Comparison of ENCODE assay signal across 23 cellular contexts in the genomic region with DNA sequence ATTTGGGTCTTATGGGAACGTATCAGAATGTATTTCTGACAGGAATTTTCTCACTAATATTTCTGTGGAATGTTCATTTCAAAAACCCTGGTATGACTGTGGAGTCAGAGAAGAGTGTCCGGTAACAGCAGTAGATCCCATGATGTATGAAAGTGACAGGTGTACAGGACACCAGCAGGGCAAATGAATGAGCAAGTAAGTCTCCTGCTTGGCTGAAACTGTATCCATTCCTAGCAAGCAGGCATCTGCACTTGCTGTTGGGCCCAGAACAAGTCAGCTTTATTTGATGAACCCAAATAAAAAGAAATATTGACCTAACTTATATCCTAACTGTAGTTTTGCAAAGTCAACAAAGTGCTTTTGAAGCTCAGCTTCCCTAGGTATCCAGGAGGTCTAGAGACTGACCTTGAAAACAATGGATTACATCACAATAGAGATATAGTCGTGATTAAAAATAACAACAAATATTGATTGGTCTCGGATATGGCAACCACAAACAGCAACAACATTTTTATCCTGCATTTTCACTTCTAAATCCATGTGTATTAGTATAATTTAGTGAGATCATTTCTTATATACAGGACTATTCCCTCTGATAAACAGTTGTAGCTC. TPM values are rescaled to one million over a fixed set of nuclear protein-coding genes. Genes with fewer than 3 reads are reported as not detected.
DNase-seq lines count a peak whose midpoint lies in the region; ATAC-seq and TF ChIP-seq lines count a peak whose summit lies in the region.
"Had no signal": no experiment of that assay in that cellular context is flagged by ENCODE, and none has a peak within 500 bp of the region (broad histone marks: within the 10 kb centered on the region; RNA-seq: fewer than 3 reads in every experiment).

No MANE protein-coding gene starts in this region.

- H3K27me3 Mint-ChIP-seq in nephron (ENCODE audit: low read depth): peaks cover 4% of the 10 kb centered on the region
- H3K27me3 Mint-ChIP-seq: CD8-positive, alpha-beta memory T cell had no signal

- H3K9me3 ChIP-seq in SJCRH30 (replicated peaks) (no peaks in the 10 kb centered on the region), testis (no peaks in the 10 kb centered on the region)
- H3K9me3 ChIP-seq: HAP-1, SJSA1 had no signal

- H3K27ac Mint-ChIP-seq in nephron: peak overlapping the region; percentile 5 to 43 (median 41)
- H3K27ac Mint-ChIP-seq: CD8-positive, alpha-beta memory T cell; GM23338; IgD-negative memory B cell had no signal

- H3K4me3 ChIP-seq in SJCRH30: no peak overlapping the region
- no peak overlapping the region for H3K4me3 ChIP-seq in testis
- H3K4me3 ChIP-seq: GM23338, HAP-1, SJSA1 had no signal

- H3K27me3 ChIP-seq in SJCRH30 (no peaks in the 10 kb centered on the region), testis (no peaks in the 10 kb centered on the region)
- H3K27me3 ChIP-seq: SJSA1 had no signal

- no peak overlapping the region for H3K4me3 Mint-ChIP-seq in nephron
- H3K4me3 Mint-ChIP-seq: CD8-positive, alpha-beta memory T cell; GM23338; IgD-negative memory B cell had no signal

- peaks cover 4% of the 10 kb centered on the region for H3K9me3 Mint-ChIP-seq in nephron

- intact Hi-C loops in testis (cut with DNase I; ENCODE audit: low total_unique reads): no loop called here

- no peak for TF ChIP-seq POLR2A in testis (IDR thresholded peaks at IDR 0.05)

- H3K4me1 ChIP-seq in SJCRH30 (peaks cover 23% of the 10 kb centered on the region), testis (no peaks in the 10 kb centered on the region)
- H3K4me1 ChIP-seq: HAP-1, SJSA1 had no signal

- ATAC-seq in HG02852 (IDR thresholded peaks at IDR 0.05; ENCODE audit: unreplicated experiment): no peak
- ATAC-seq: GM23338 had no signal

- H3K36me3 Mint-ChIP-seq in nephron (ENCODE audit: low read depth): no peaks in the 10 kb centered on the region
- H3K36me3 Mint-ChIP-seq: CD8-positive, alpha-beta memory T cell; IgD-negative memory B cell had no signal

- no peaks in the 10 kb centered on the region for H3K36me3 ChIP-seq in SJCRH30
- H3K36me3 ChIP-seq in testis (ENCODE audit: low read depth, missing control alignments): no peaks in the 10 kb centered on the region
- H3K36me3 ChIP-seq: HAP-1, SJSA1 had no signal

- H3K27ac ChIP-seq in SJCRH30 (no peak overlapping the region), testis (no peak overlapping the region)
- H3K27ac ChIP-seq: C4-2B, SJSA1 had no signal

- 77 to 87% methylated on average over 4 of the region's 4 CpGs for WGBS in testis, 2 donors

- TF ChIP-seq CTCF in nephron (IDR thresholded peaks at IDR 0.05; ENCODE audit: unreplicated experiment in 3 of 3) (no peak), testis (IDR thresholded peaks at IDR 0.05) (no peak)

- DNase-seq in NCI-H2107 treated with DMSO at 0.1 percent for 48 hours (lab: John Stamatoyannopoulos, UW; ENCODE audit: unreplicated experiment) (peak; percentile 16), NCI-H2107 (lab: John Stamatoyannopoulos, UW) (no peak), LHCN-M2 (ENCODE audit: low read depth) (peak; percentile 14), SJCRH30 (peak; percentile 51 to 72), iPS-NIHi7 (ENCODE audit: extremely low spot score) (no peak), testis (no peak)
- DNase-seq: CD8-positive, alpha-beta memory T cell; EL; MV-4-11; NCI-H1105 treated with DMSO at 0.1 percent for 48 hours; NCI-H187 treated with DMSO at 0.1 percent for 48 hours; NCI-H510A treated with DMSO at 0.1 percent for 48 hours; OCI-M1; T-helper 1 cell had no signal

- peaks cover 52% of the 10 kb centered on the region for H3K4me1 Mint-ChIP-seq in nephron
- H3K4me1 Mint-ChIP-seq: CD8-positive, alpha-beta memory T cell had no signal

RNA-seq across cellular contexts. Expression of gene NXPH2, which starts 37.6 kb away (rescaled TPM):
- not detected in 2 replicates for total RNA-seq in LHCN-M2 (2014; rRNA removed)
- not detected for polyA plus RNA-seq in LHCN-M2 (2012)
- not detected in 2 replicates for total RNA-seq in SJCRH30 (2014; rRNA removed; shearing (Covaris generic))
- total RNA-seq in testis: not detected
- 0.63 TPM for polyA plus RNA-seq in testis (ENCODE audit: insufficient read depth, low read depth, low replicate concordance)
- total RNA-seq: CD8-positive, alpha-beta memory T cell; M059J had no signal
- polyA plus RNA-seq: AG04450; CD8-positive, alpha-beta memory T cell; IgD-negative memory B cell had no signal

Comparison
In these comparisons a context has a peak if more than half of its experiments do, and no peak if none do; other contexts are left out.
1. DNase-seq: peak in NCI-H2107 treated with DMSO at 0.1 percent for 48 hours (single experiment), LHCN-M2 (single experiment) and SJCRH30 (2 of 2); none in NCI-H2107 (single experiment), iPS-NIHi7 (single experiment) and testis (single experiment).